ENCODE assay signal across 26 cellular contexts in genomic region chr4:152443859-152444258, GRCh38.
"Had no signal": no experiment of that assay in that cellular context is flagged by ENCODE, and none has a peak within 500 bp of the region (broad histone marks: within the 10 kb centered on the region; RNA-seq: fewer than 3 reads in every experiment).

No MANE protein-coding gene starts in this region.

- H3K9ac ChIP-seq: parathyroid adenoma had no signal

- H3K27ac ChIP-seq: ovary, parathyroid adenoma, psoas muscle, skin epidermis, stomach, thoracic aorta, thyroid gland, tibial nerve, upper lobe of left lung, vagina had no signal

- H3K4me1 ChIP-seq: parathyroid adenoma, psoas muscle, vagina had no signal

- H3K27me3 ChIP-seq: ovary, stomach, thyroid gland, tibial nerve, upper lobe of left lung, vagina had no signal

- H2AFZ ChIP-seq: parathyroid adenoma had no signal

- H3K79me2 ChIP-seq: parathyroid adenoma had no signal

- H3K36me3 ChIP-seq: ovary, stomach, thoracic aorta, thyroid gland, tibial nerve, upper lobe of left lung, vagina had no signal

- DNase-seq: naive thymus-derived CD8-positive, alpha-beta T cell; nephron progenitor cell; occipital lobe; ovary; posterior cingulate gyrus; psoas muscle; right cardiac atrium; stimulated activated CD4-positive, alpha-beta T cell treated with anti-CD3 and anti-CD28 coated beads, Interleukin-15, amount 100 ng/mL, for 24 hours; stimulated activated CD4-positive, alpha-beta T cell treated with anti-CD3 and anti-CD28 coated beads, Interleukin-2, amount 100 ng/mL, for 24 hours; stimulated activated CD4-positive, alpha-beta T cell treated with anti-CD3 and anti-CD28 coated beads, Interleukin-2, amount 100 ng/mL, for 48 hours; stimulated activated CD4-positive, alpha-beta T cell treated with anti-CD3 and anti-CD28 coated beads, Interleukin-4, amount 100 ng/mL, for 24 hours; stimulated activated naive B cell treated with anti-CD40 and anti-IgM and Interleukin-4, amounts not matched to agents 10 μg/mL and 1 μg/mL and 100 μg/mL, for 72 hours; stimulated activated naive CD4-positive, alpha-beta T cell treated with Interleukin-2 at 50 U/mL for 16 hours; stomach; thyroid gland; trophoblast cell; upper lobe of left lung had no signal

- H3K4me3 ChIP-seq: ovary, psoas muscle, skin epidermis, stomach, thoracic aorta, thyroid gland, tibial nerve, upper lobe of left lung, vagina had no signal

- FAIRE-seq: urothelium cell line had no signal

- ATAC-seq: naive thymus-derived CD8-positive, alpha-beta T cell; natural killer cell treated with Interleukin-12 subunit alpha and Interleukin-12 subunit beta and Interleukin-15 and Interleukin-18, amount 100 ng/mL, for 72 hours; psoas muscle; right cardiac atrium; sciatic nerve; stimulated activated effector memory CD8-positive, alpha-beta T cell treated with anti-CD3 and anti-CD28 coated beads, Interleukin-12 subunit alpha, Interleukin-12 subunit beta, amount 100 ng/mL, for 72 hours; stimulated activated naive B cell treated with anti-CD40 and anti-IgM and Interleukin-4, amounts not matched to agents 10 μg/mL and 1 μg/mL and 100 μg/mL, for 72 hours had no signal

- H3K9me3 ChIP-seq: ovary, psoas muscle, stomach, thoracic aorta, thyroid gland, tibial nerve, upper lobe of left lung, vagina had no signal
